Comparison of ENCODE assay signal across 23 cellular contexts in genomic region chr2:211437396-211437795, GRCh38.
DNase-seq lines count a peak whose midpoint lies in the region; ATAC-seq, FAIRE-seq and TF ChIP-seq lines count a peak whose summit lies in the region.
"Had no signal": no experiment of that assay in that cellular context is flagged by ENCODE, and none has a peak within 500 bp of the region (broad histone marks: within the 10 kb centered on the region; RNA-seq: fewer than 3 reads in every experiment).

No MANE protein-coding gene starts in this region.

- H3K4me3 ChIP-seq in endothelial cell of umbilical vein (replicated peaks in 1 of 3; ENCODE audit: insufficient read depth in 1 of 3, low read depth in 1 of 3, low read length in 3 of 3): no peak overlapping the region
- no peak overlapping the region for H3K4me3 ChIP-seq in neuronal stem cell (ENCODE audit: low read length in 2 of 2)
- H3K4me3 ChIP-seq: BLaER1, HAP-1, SJSA1 had no signal

- TF ChIP-seq CTCF in D721Med (IDR thresholded peaks at IDR 0.05; ENCODE audit: insufficient read depth, missing control alignments): no peak
- no peak for TF ChIP-seq CTCF in endothelial cell of umbilical vein (IDR thresholded peaks at IDR 0.05; ENCODE audit: extremely low read depth in 1 of 2, insufficient read depth in 1 of 2, low read depth in 1 of 2, low read length in 2 of 2)

- H3K4me1 ChIP-seq in endothelial cell of umbilical vein (ENCODE audit: control insufficient read depth, extremely low read depth, insufficient read depth, low read length): peaks cover 2% of the 10 kb centered on the region
- no peaks in the 10 kb centered on the region for H3K4me1 ChIP-seq in neuronal stem cell (ENCODE audit: control insufficient read depth in 2 of 2, insufficient read depth in 1 of 2, low read depth in 1 of 2, low read length in 2 of 2)
- H3K4me1 ChIP-seq: HAP-1, SJSA1 had no signal

- no peak overlapping the region for H3K4ac ChIP-seq in neuronal stem cell (ENCODE audit: low read length)

- TF ChIP-seq POLR2A in endothelial cell of umbilical vein (IDR thresholded peaks at IDR 0.05; ENCODE audit: low read depth, low read length): no peak

- H3K27me3 ChIP-seq in endothelial cell of umbilical vein (ENCODE audit: control insufficient read depth in 2 of 2, insufficient read depth in 2 of 2, low read length in 2 of 2): no peaks in the 10 kb centered on the region
- H3K27me3 ChIP-seq in neuronal stem cell (ENCODE audit: control insufficient read depth in 3 of 3, insufficient read depth in 3 of 3, low read depth in 1 of 3, low read length in 3 of 3): no peaks in the 10 kb centered on the region
- H3K27me3 ChIP-seq: BLaER1, SJSA1 had no signal

- intact Hi-C loops in endothelial cell of umbilical vein (cut with micrococcal nuclease): no loop called here

- no peak overlapping the region for H2AK5ac ChIP-seq in neuronal stem cell (ENCODE audit: low read depth, low read length)

- CTCF ChIA-PET in endothelial cell of umbilical vein (lab: Charles Lee): interaction anchor here (1.5 kb wide), 1 partner anchor 18 kb away, joined by 8 read pairs; no protein-coding TSS in a partner anchor

- no peak for ATAC-seq in HG03095 (IDR thresholded peaks at IDR 0.05; ENCODE audit: unreplicated experiment)

- no TSS peak for BruUV-seq in endothelial cell of umbilical vein (replicated peaks; lab: Mats Ljungman, UMichigan)

- H3K14ac ChIP-seq in neuronal stem cell (ENCODE audit: low read length): no peak overlapping the region

- H2AFZ ChIP-seq in endothelial cell of umbilical vein (ENCODE audit: low read depth, low read length) (no peak overlapping the region), neuronal stem cell (ENCODE audit: low read length) (peak overlapping the region; percentile 8)

- WGBS in neuronal stem cell (ENCODE audit: extremely low coverage in 2 of 2, insufficient read length in 2 of 2, insufficient replicate concordance in 1 of 2), 2 donors: no CpG with 5 or more reads among the region's 5 CpGs

- no peak overlapping the region for H3K4me2 ChIP-seq in endothelial cell of umbilical vein (ENCODE audit: insufficient read depth, low read length)
- no peak overlapping the region for H3K4me2 ChIP-seq in neuronal stem cell (ENCODE audit: insufficient read depth, low read length, poor library complexity, severe bottlenecking)
- H3K4me2 ChIP-seq: BLaER1, KMS-11 had no signal

- H4K91ac ChIP-seq in neuronal stem cell (ENCODE audit: low read depth, low read length, poor library complexity): no peak overlapping the region

- H3K36me3 ChIP-seq in endothelial cell of umbilical vein (ENCODE audit: control insufficient read depth in 2 of 2, extremely low read depth in 1 of 2, insufficient read depth in 2 of 2, low read length in 2 of 2) (no peaks in the 10 kb centered on the region), neuronal stem cell (replicated peaks in 1 of 2; ENCODE audit: control insufficient read depth in 2 of 2, insufficient read depth in 2 of 2, low read length in 2 of 2) (no peaks in the 10 kb centered on the region)
- H3K36me3 ChIP-seq: BLaER1, HAP-1, SJSA1 had no signal

- H3K9me1 ChIP-seq in endothelial cell of umbilical vein (replicated peaks; ENCODE audit: control insufficient read depth, extremely low read depth, insufficient read depth, low read length): no peaks in the 10 kb centered on the region

- H3K9ac ChIP-seq in endothelial cell of umbilical vein (replicated peaks; ENCODE audit: extremely low read depth, insufficient read depth, low read length) (peak overlapping the region; percentile 23), neuronal stem cell (ENCODE audit: low read depth, low read length, poor library complexity) (no peak overlapping the region)
- H3K9ac ChIP-seq: BLaER1, KMS-11 had no signal

- H3K9me3 ChIP-seq in endothelial cell of umbilical vein (replicated peaks; ENCODE audit: control insufficient read depth, insufficient read depth, low read length) (no peaks in the 10 kb centered on the region), neuronal stem cell (replicated peaks in 1 of 2; ENCODE audit: control insufficient read depth in 2 of 2, insufficient read depth in 1 of 2, low read depth in 1 of 2, low read length in 2 of 2) (no peaks in the 10 kb centered on the region)
- H3K9me3 ChIP-seq: BLaER1, HAP-1, SJSA1 had no signal

- H3K27ac ChIP-seq in endothelial cell of umbilical vein (ENCODE audit: insufficient read depth, low read depth, low read length): no peak overlapping the region
- no peak overlapping the region for H3K27ac ChIP-seq in neuronal stem cell (replicated peaks; ENCODE audit: low read length)
- H3K27ac ChIP-seq: BLaER1, KMS-11, SJSA1 had no signal

- DNase-seq in D721Med (ENCODE audit: insufficient read length, low spot score) (no peak), NCI-H146 treated with DMSO at 0.1 percent for 48 hours (lab: John Stamatoyannopoulos, UW; ENCODE audit: unreplicated experiment) (peak; percentile 10), endothelial cell of umbilical vein (ENCODE audit: low read depth, low spot score) (peak; percentile 4), neuronal stem cell (ENCODE audit: low spot score) (no peak), hepatic stellate cell (ENCODE audit: low spot score) (no peak)
- no peak for DNase-seq in stimulated activated CD4-positive, alpha-beta T cell treated with anti-CD3 and anti-CD28 coated beads, Interleukin-4, amount 100 ng/mL, for 1 hour
- DNase-seq: CD4-positive, CD25-positive, alpha-beta regulatory T cell; GOT3; HFFc6; MM.1S; NCI-H1417 treated with DMSO at 0.1 percent for 48 hours; NCI-H187 treated with DMSO at 0.1 percent for 48 hours; NCI-H446; NCI-H524 treated with DMSO at 0.1 percent for 48 hours; NCI-H774; Right ventricle myocardium superior; RPMI8226 had no signal

- no peaks in the 10 kb centered on the region for H3K79me2 ChIP-seq in endothelial cell of umbilical vein (ENCODE audit: control insufficient read depth, insufficient read depth, low read length)

- H4K20me1 ChIP-seq in endothelial cell of umbilical vein (replicated peaks; ENCODE audit: control insufficient read depth, extremely low read depth, insufficient read depth, low read length): no peaks in the 10 kb centered on the region
- H4K20me1 ChIP-seq: BLaER1 had no signal

- FAIRE-seq in D721Med (lab: Jason Lieb, UNC) (peak; percentile 46), endothelial cell of umbilical vein (lab: Jason Lieb, UNC) (no peak)
- FAIRE-seq: G401.6 had no signal

- no peak overlapping the region for H3K18ac ChIP-seq in neuronal stem cell (ENCODE audit: low read length)

- no peaks in the 10 kb centered on the region for H3K79me1 ChIP-seq in neuronal stem cell (ENCODE audit: low read depth, low read length)

- POLR2A ChIA-PET in endothelial cell of umbilical vein (lab: Charles Lee): no interaction called here

- H2BK120ac ChIP-seq in neuronal stem cell (ENCODE audit: low read depth, low read length): no peak overlapping the region

- no peak overlapping the region for H2BK5ac ChIP-seq in neuronal stem cell (ENCODE audit: low read length)

- H2BK12ac ChIP-seq in neuronal stem cell (ENCODE audit: low read length): no peak overlapping the region

- H2BK15ac ChIP-seq in neuronal stem cell (ENCODE audit: low read length): no peak overlapping the region

- dilution Hi-C loops in endothelial cell of umbilical vein (cut with MboI; ENCODE audit: extremely low pct_ligation_motif_present, low sequenced_read_pairs): no loop called here

- no peak overlapping the region for H4K8ac ChIP-seq in neuronal stem cell (ENCODE audit: low read depth, low read length)

- no peak overlapping the region for H3K23ac ChIP-seq in neuronal stem cell (ENCODE audit: low read depth, low read length, poor library complexity)

TF ChIP-seq in endothelial cell of umbilical vein, 7 proteins besides CTCF, POLR2A, EP300 and RAD21:
- TF ChIP-seq GATA2 (IDR thresholded peaks at IDR 0.05; ENCODE audit: insufficient read depth, insufficient read length, low read depth, low read length): no peak
- no peak for TF ChIP-seq EZH2 (IDR thresholded peaks at IDR 0.05; ENCODE audit: borderline replicate concordance, low read depth, low read length, severe bottlenecking)
- TF ChIP-seq MAX (IDR thresholded peaks at IDR 0.05; ENCODE audit: insufficient read depth, insufficient read length): no peak
- no peak for TF ChIP-seq FOS (IDR thresholded peaks at IDR 0.05; ENCODE audit: borderline replicate concordance, insufficient read depth, low read length)
- TF ChIP-seq JUN (IDR thresholded peaks at IDR 0.05; ENCODE audit: borderline replicate concordance, insufficient read depth, insufficient read length, low read depth): no peak
- no peak for TF ChIP-seq MYC (IDR thresholded peaks at IDR 0.05; ENCODE audit: low read depth, low read length)
- TF ChIP-seq POLR2AphosphoS5 (IDR thresholded peaks at IDR 0.05; ENCODE audit: insufficient read depth, low read depth, low read length): no peak

Comparison
In these comparisons a context has a peak if more than half of its experiments do, and no peak if none do; other contexts are left out.
1. DNase-seq: peak in NCI-H146 treated with DMSO at 0.1 percent for 48 hours (single experiment) and endothelial cell of umbilical vein (single experiment); none in D721Med (single experiment), neuronal stem cell (single experiment), hepatic stellate cell (single experiment) and stimulated activated CD4-positive, alpha-beta T cell treated with anti-CD3 and anti-CD28 coated beads, Interleukin-4, amount 100 ng/mL, for 1 hour (single experiment).